In genomic region chr17:31174215-31174614, GRCh38 we compare ENCODE assay signal across 9 cellular contexts.
"Had no signal": no experiment of that assay in that cellular context is flagged by ENCODE, and none has a peak within 500 bp of the region (broad histone marks: within the 10 kb centered on the region; RNA-seq: fewer than 3 reads in every experiment).

No MANE protein-coding gene starts in this region.

- H3K4me3 ChIP-seq: GM23248, GM23338, HAP-1 had no signal

- H3K27ac ChIP-seq: GM23248 had no signal

- H3K36me3 ChIP-seq: HAP-1 had no signal

- H3K9me3 ChIP-seq: HAP-1 had no signal

- ATAC-seq: GM23338, HCT116 had no signal

- DNase-seq: GM23248, GOT3, H7, H9, HCEC 1CT, HFFc6 had no signal
